14 cellular contexts compared by ENCODE assay signal in genomic region chr18:52395146-52395852, GRCh38. TPM values are rescaled to one million over a fixed set of nuclear protein-coding genes. Genes with fewer than 3 reads are reported as not detected.
A peak's percentile ranks its signal among the peaks of the same experiment; 100 is the strongest.
DNase-seq lines count a peak whose midpoint lies in the region; ATAC-seq and TF ChIP-seq lines count a peak whose summit lies in the region.
"Had no signal": no experiment of that assay in that cellular context is flagged by ENCODE, and none has a peak within 500 bp of the region (broad histone marks: within the 10 kb centered on the region; RNA-seq: fewer than 3 reads in every experiment).

No MANE protein-coding gene starts in this region.

- ATAC-seq in GM19035 (IDR thresholded peaks at IDR 0.05; ENCODE audit: unreplicated experiment) (peak; percentile 74), HG02610 (IDR thresholded peaks at IDR 0.05; ENCODE audit: unreplicated experiment) (peak; percentile 67), HG03439 (IDR thresholded peaks at IDR 0.05; ENCODE audit: unreplicated experiment) (peak; percentile 79), natural killer cell (no peak)

- no peak for TF ChIP-seq CTCF in natural killer cell (IDR thresholded peaks at IDR 0.05)

- H3K27me3 Mint-ChIP-seq in natural killer cell (ENCODE audit: low read depth in 2 of 2), result no peaks in the 10 kb centered on the region
- H3K27me3 Mint-ChIP-seq: CD4-positive, alpha-beta T cell had no signal

- peaks cover 3 to 11% of the 10 kb centered on the region in 2 donors for H3K9me3 Mint-ChIP-seq in natural killer cell
- H3K9me3 Mint-ChIP-seq: CD4-positive, alpha-beta T cell had no signal

- H3K36me3 Mint-ChIP-seq in natural killer cell, result no peaks in the 10 kb centered on the region

- H3K4me3 Mint-ChIP-seq in natural killer cell, result no peak overlapping the region
- H3K4me3 Mint-ChIP-seq: CD4-positive, alpha-beta T cell had no signal

- intact Hi-C loops in natural killer cell (cut with micrococcal nuclease), result no loop called here

- DNase-seq in putamen (ENCODE audit: low spot score) (peak; percentile 42), NCI-H2171 treated with DMSO at 0.1 percent for 48 hours (lab: John Stamatoyannopoulos, UW) (no peak), cerebellar cortex (ENCODE audit: low spot score) (no peak), natural killer cell (no peak)
- DNase-seq in stimulated activated CD4-positive, alpha-beta T cell treated with anti-CD3 and anti-CD28 coated beads, Interleukin-4, amount 100 ng/mL, for 24 hours, result no peak
- DNase-seq: CD4-positive, alpha-beta T cell; NCI-H1048; NCI-H524; SHP77 had no signal

- H3K4me1 Mint-ChIP-seq in natural killer cell, result no peaks in the 10 kb centered on the region

- no peak overlapping the region for H3K27ac Mint-ChIP-seq in natural killer cell
- H3K27ac Mint-ChIP-seq: CD4-positive, alpha-beta T cell had no signal

RNA-seq across cellular contexts. Expression of gene DCC, which starts 55.3 kb away (rescaled TPM):
- total RNA-seq in natural killer cell, result not detected
- total RNA-seq: CD4-positive, alpha-beta T cell; dermis microvascular lymphatic vessel endothelial cell; right atrium auricular region had no signal

Comparison
In these comparisons a context has a peak if more than half of its experiments do, and no peak if none do; other contexts are left out.
1. ATAC-seq: peak in GM19035 (single experiment), HG02610 (single experiment) and HG03439 (single experiment); none in natural killer cell (0 of 3).